Comparison of ENCODE assay signal across 8 cellular contexts in genomic region chr17:45893725-45894021, GRCh38. TPM values are rescaled to one million over a fixed set of nuclear protein-coding genes. Genes with fewer than 3 reads are reported as not detected.
DNase-seq lines count a peak whose midpoint lies in the region; ATAC-seq and TF ChIP-seq lines count a peak whose summit lies in the region.

No MANE protein-coding gene starts in this region.

- peak overlapping the region; percentile 92 to 100 (median 100); a peak in 20 of 22 replicates for H3K4me2 ChIP-seq in BLaER1 treated with 17β-estradiol and CSF1 and Interleukin-3, amounts not matched to agents 10 nM and 100 nM
- peak overlapping the region; percentile 66 for H3K4me2 ChIP-seq in neural progenitor cell

- H3K9me3 ChIP-seq in BLaER1 treated with 17β-estradiol and CSF1 and Interleukin-3, amounts not matched to agents 10 nM and 100 nM (replicated peaks in 1 of 11), result no peaks in the 10 kb centered on the region
- no peaks in the 10 kb centered on the region for H3K9me3 ChIP-seq in effector memory CD4-positive, alpha-beta T cell (ENCODE audit: control insufficient read depth, low read length)
- no peaks in the 10 kb centered on the region for H3K9me3 ChIP-seq in neural progenitor cell (ENCODE audit: low read depth)

- H3K9me3 Mint-ChIP-seq in neural progenitor cell, result no peaks in the 10 kb centered on the region

- H3K36me3 Mint-ChIP-seq in neural progenitor cell, result no peaks in the 10 kb centered on the region

- peak overlapping the region in 7 of 10 experiments; percentile 64 to 79 (median 72); a peak in 10 of 20 replicates for H3K4me3 ChIP-seq in BLaER1 treated with 17β-estradiol and CSF1 and Interleukin-3, amounts not matched to agents 10 nM and 100 nM
- H3K4me3 ChIP-seq in LNCaP clone FGC (ENCODE audit: low read depth, low read length) (peak overlapping the region; percentile 52), neural progenitor cell (peak overlapping the region; percentile 66)
- H3K4me3 ChIP-seq in effector memory CD4-positive, alpha-beta T cell (ENCODE audit: insufficient read depth, low read depth, low read length, poor library complexity, severe bottlenecking), result peak overlapping the region; percentile 95

- peaks cover 44 to 54% (median 51%) of the 10 kb centered on the region in 11 experiments for H3K27me3 ChIP-seq in BLaER1 treated with 17β-estradiol and CSF1 and Interleukin-3, amounts not matched to agents 10 nM and 100 nM
- peaks cover 17% of the 10 kb centered on the region for H3K27me3 ChIP-seq in effector memory CD4-positive, alpha-beta T cell (replicated peaks; ENCODE audit: control insufficient read depth, insufficient read depth, low read length, poor library complexity, severe bottlenecking)
- peaks cover 89% of the 10 kb centered on the region for H3K27me3 ChIP-seq in neural progenitor cell

- H4K20me1 ChIP-seq in BLaER1 treated with 17β-estradiol and CSF1 and Interleukin-3, amounts not matched to agents 10 nM and 100 nM, result peaks cover 0 to 38% (median 22%) of the 10 kb centered on the region in 11 experiments; a peak in 16 of 22 replicates
- peaks cover 33% of the 10 kb centered on the region for H4K20me1 ChIP-seq in neural progenitor cell (ENCODE audit: low read depth)

- DNase-seq in LNCaP clone FGC (ENCODE audit: low read depth) (no peak), neural progenitor cell (ENCODE audit: low spot score) (no peak), NCI-H1417 (lab: John Stamatoyannopoulos, UW) (no peak), left lobe of liver (ENCODE audit: low spot score) (no peak)
- DNase-seq in effector memory CD4-positive, alpha-beta T cell, result no peak

- peak overlapping the region in 7 of 11 experiments; percentile 53 to 76 (median 60); a peak in 9 of 22 replicates for H3K9ac ChIP-seq in BLaER1 treated with 17β-estradiol and CSF1 and Interleukin-3, amounts not matched to agents 10 nM and 100 nM
- H3K9ac ChIP-seq in neural progenitor cell, result no peak overlapping the region

- no peak overlapping the region for H3K27ac ChIP-seq in BLaER1 treated with 17β-estradiol and CSF1 and Interleukin-3, amounts not matched to agents 10 nM and 100 nM
- peak overlapping the region; percentile 58 for H3K27ac ChIP-seq in effector memory CD4-positive, alpha-beta T cell (ENCODE audit: insufficient read depth, low read length, poor library complexity, severe bottlenecking)
- H3K27ac ChIP-seq in neural progenitor cell, result no peak overlapping the region

- peak overlapping the region; percentile 84 for H2AFZ ChIP-seq in neural progenitor cell (replicated peaks)

- no peaks in the 10 kb centered on the region for H3K36me3 ChIP-seq in BLaER1 treated with 17β-estradiol and CSF1 and Interleukin-3, amounts not matched to agents 10 nM and 100 nM
- H3K36me3 ChIP-seq in effector memory CD4-positive, alpha-beta T cell (ENCODE audit: control insufficient read depth, insufficient read depth, low read length), result no peaks in the 10 kb centered on the region
- no peaks in the 10 kb centered on the region for H3K36me3 ChIP-seq in neural progenitor cell

- peak overlapping the region; percentile 81 for H3K4me3 Mint-ChIP-seq in neural progenitor cell

- peaks cover 42% of the 10 kb centered on the region for H3K27me3 Mint-ChIP-seq in neural progenitor cell (ENCODE audit: insufficient read depth, low read depth)

- no peaks in the 10 kb centered on the region for H3F3A ChIP-seq in neural progenitor cell (ENCODE audit: low read depth)

- H3K4me1 ChIP-seq in BLaER1 treated with 17β-estradiol and CSF1 and Interleukin-3, amounts not matched to agents 10 nM and 100 nM, result peaks cover 4 to 20% (median 17%) of the 10 kb centered on the region in 10 experiments; a peak in 17 of 20 replicates
- H3K4me1 ChIP-seq in effector memory CD4-positive, alpha-beta T cell (ENCODE audit: control insufficient read depth, insufficient read depth, low read length, poor library complexity, severe bottlenecking), result peaks cover 26% of the 10 kb centered on the region
- peaks cover 14% of the 10 kb centered on the region for H3K4me1 ChIP-seq in neural progenitor cell

- H3K79me2 ChIP-seq in neural progenitor cell (ENCODE audit: low read depth), result no peaks in the 10 kb centered on the region

- peak overlapping the region; percentile 69 for H3K27ac Mint-ChIP-seq in neural progenitor cell

- TF ChIP-seq CTCF in LNCaP clone FGC (IDR thresholded peaks at IDR 0.05; ENCODE audit: control insufficient read depth, extremely low read depth, insufficient read depth), result no peak
- TF ChIP-seq CTCF in neural progenitor cell (IDR thresholded peaks at IDR 0.05), result no peak

- ATAC-seq in HG02981 (IDR thresholded peaks at IDR 0.05; ENCODE audit: unreplicated experiment), result no peak
- no peak for ATAC-seq in left lobe of liver
- no peak for ATAC-seq in HG02623 (IDR thresholded peaks at IDR 0.05; ENCODE audit: unreplicated experiment)

- H3K4me1 Mint-ChIP-seq in neural progenitor cell, result peaks cover 18% of the 10 kb centered on the region

RNA-seq across cellular contexts. Expression of gene MAPT, which starts 0.7 kb away (rescaled TPM):
- 1.4 and 2.4 TPM in 2 replicates for total RNA-seq in neural progenitor cell (ENCODE audit: low replicate concordance)
- total RNA-seq in left lobe of liver, result 0.83 TPM

RNA-seq across cellular contexts. Expression of gene SPPL2C, which starts 49.0 kb away (rescaled TPM):
- total RNA-seq in neural progenitor cell (ENCODE audit: low replicate concordance) (not detected in 2 replicates), left lobe of liver (not detected)
